Comparison of ENCODE assay signal across 29 cellular contexts in genomic region chr19:37136118-37136517, GRCh38.
"Had no signal": no experiment of that assay in that cellular context is flagged by ENCODE, and none has a peak within 500 bp of the region (broad histone marks: within the 10 kb centered on the region; RNA-seq: fewer than 3 reads in every experiment).

No MANE protein-coding gene starts in this region.

- H3K27me3 ChIP-seq: neural progenitor cell, ovary, right lobe of liver, sigmoid colon, spleen, thyroid gland, tibial nerve, upper lobe of left lung, vagina had no signal

- H3K4me3 ChIP-seq: neural progenitor cell, ovary, psoas muscle, right lobe of liver, sigmoid colon, skin epidermis, smooth muscle cell, spleen, thoracic aorta, thyroid gland, tibial nerve, upper lobe of left lung, vagina had no signal

- FAIRE-seq: urothelium cell line had no signal

- H2AFZ ChIP-seq: neural progenitor cell, parathyroid adenoma had no signal

- H3K79me2 ChIP-seq: parathyroid adenoma had no signal

- H3K4me2 ChIP-seq: neural progenitor cell, smooth muscle cell had no signal

- H3K9ac ChIP-seq: neural progenitor cell, parathyroid adenoma had no signal

- ATAC-seq: natural killer cell; psoas muscle; right cardiac atrium; right lobe of liver; stimulated activated memory B cell treated with anti-CD40 and anti-IgM and Interleukin-4, amounts not matched to agents 10 μg/mL and 1 μg/mL and 100 μg/mL, for 72 hours; stimulated activated naive CD8-positive, alpha-beta T cell treated with anti-CD3 and anti-CD28 coated beads, Interleukin-15, amount 100 ng/mL, for 72 hours; stimulated activated naive CD8-positive, alpha-beta T cell treated with anti-CD3 and anti-CD28 coated beads, Interleukin-15, Interleukin-2, amounts not matched to agents 100 U/mL and 50 U/mL, for 24 hours had no signal

- DNase-seq: natural killer cell; occipital lobe; ovary; posterior cingulate gyrus; psoas muscle; right cardiac atrium; right lobe of liver; sigmoid colon; spleen; stimulated activated CD4-positive, alpha-beta T cell treated with anti-CD3 and anti-CD28 coated beads, Interleukin-12 subunit alpha, Interleukin-12 subunit beta, amount 100 ng/mL, for 4 hours; stimulated activated CD4-positive, alpha-beta T cell treated with anti-CD3 and anti-CD28 coated beads, Interleukin-1b, Interleukin-23, amount 100 ng/mL, for 48 hours; stimulated activated CD4-positive, alpha-beta T cell treated with anti-CD3 and anti-CD28 coated beads, Interleukin-4, amount 100 ng/mL, for 1 hour; stimulated activated CD4-positive, alpha-beta T cell treated with anti-CD3 and anti-CD28 coated beads, Interleukin-4, amount 100 ng/mL, for 4 hours; stimulated activated CD8-positive, alpha-beta memory T cell treated with anti-CD3 and anti-CD28 coated beads, Interleukin-4, amount 100 ng/mL, for 48 hours; stimulated activated naive CD4-positive, alpha-beta T cell; stimulated activated naive CD8-positive, alpha-beta T cell treated with anti-CD3 and anti-CD28 coated beads, Interleukin-15, amount 100 ng/mL, for 72 hours; stimulated activated naive CD8-positive, alpha-beta T cell treated with anti-CD3 and anti-CD28 coated beads, Interleukin-15, Interleukin-2, amounts not matched to agents 100 U/mL and 50 U/mL, for 24 hours; thyroid gland; trophoblast cell; upper lobe of left lung had no signal

- H3K4me1 ChIP-seq: neural progenitor cell, parathyroid adenoma, psoas muscle, right lobe of liver, sigmoid colon, spleen, thyroid gland, tibial nerve, upper lobe of left lung, vagina had no signal

- H3K36me3 ChIP-seq: neural progenitor cell, ovary, sigmoid colon, thyroid gland, upper lobe of left lung had no signal

- H3K27ac ChIP-seq: neural progenitor cell, ovary, parathyroid adenoma, psoas muscle, right lobe of liver, sigmoid colon, skin epidermis, spleen, thoracic aorta, thyroid gland, tibial nerve, upper lobe of left lung, vagina had no signal
